Comparison of ENCODE assay signal across 8 cellular contexts in the genomic region with DNA sequence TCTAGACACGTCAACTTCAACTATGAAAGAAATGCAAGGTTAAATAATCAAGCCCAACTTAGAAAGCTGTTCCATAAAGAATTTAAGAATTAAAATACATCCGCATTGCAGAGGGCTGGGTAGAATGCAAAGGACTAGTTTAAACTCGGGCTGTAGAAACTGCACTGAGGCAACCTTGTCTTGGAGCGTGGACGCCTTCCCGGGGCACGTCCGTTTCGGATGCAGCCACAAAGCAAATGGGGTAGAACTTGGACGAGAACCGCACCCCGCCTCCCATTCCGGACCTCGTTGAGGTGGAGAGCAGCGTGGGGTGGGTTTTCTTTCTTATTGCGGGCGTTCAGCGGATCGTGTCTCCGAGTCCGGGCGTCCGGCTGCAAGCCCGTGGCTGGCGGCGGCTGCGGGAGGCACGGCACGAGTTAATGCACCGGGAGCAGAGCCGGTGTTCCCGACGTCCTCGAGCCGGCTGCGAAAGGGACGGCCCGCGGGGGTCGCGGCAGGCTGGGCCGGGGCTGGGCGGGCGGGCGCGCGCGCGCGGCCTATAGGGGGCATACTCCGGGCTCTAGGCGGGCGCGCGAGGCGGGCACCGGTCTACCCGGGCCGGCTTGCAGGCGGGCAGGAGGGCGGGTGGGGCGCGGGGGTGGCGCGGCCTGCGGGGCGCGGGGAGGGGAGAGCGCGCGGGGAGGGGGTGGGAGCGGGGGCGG. TPM values are rescaled to one million over a fixed set of nuclear protein-coding genes. Genes with fewer than 3 reads are reported as not detected.
DNase-seq lines count a peak whose midpoint lies in the region; ATAC-seq and TF ChIP-seq lines count a peak whose summit lies in the region.

No MANE protein-coding gene starts in this region.

- DNase-seq in GM06990 (ENCODE audit: extremely low read depth, insufficient read length): peak; percentile 67
- DNase-seq in NCI-H2227 treated with DMSO at 0.1 percent for 48 hours (lab: John Stamatoyannopoulos, UW): peak; percentile 24
- peak; percentile 76 for DNase-seq in activated T-cell treated with anti-CD3 and anti-CD28 coated beads, Interleukin-2, amount 50 U/mL, for 24 hours
- DNase-seq in erythroblast (lab: John Stamatoyannopoulos, UW): peak; percentile 86 to 91
- peak; percentile 50 for DNase-seq in myocyte (ENCODE audit: low read depth)
- peak; percentile 26 for DNase-seq in stimulated activated CD8-positive, alpha-beta memory T cell treated with anti-CD3 and anti-CD28 coated beads, Interleukin-7, amount 100 ng/mL, for 24 hours (ENCODE audit: low read depth)

- H3K27me3 ChIP-seq in GM06990 (replicated peaks; ENCODE audit: control insufficient read depth, insufficient read depth, low read length): no peaks in the 10 kb centered on the region

- peak overlapping the region; percentile 100 for H3K4me3 Mint-ChIP-seq in activated T-cell treated with anti-CD3 and anti-CD28 coated beads, Interleukin-2, amount 50 U/mL, for 24 hours

- peaks cover 62% of the 10 kb centered on the region for H3K36me3 Mint-ChIP-seq in activated T-cell treated with anti-CD3 and anti-CD28 coated beads, Interleukin-2, amount 50 U/mL, for 24 hours (ENCODE audit: low read depth)

- no peaks in the 10 kb centered on the region for H3K36me3 ChIP-seq in GM06990 (ENCODE audit: control insufficient read depth, insufficient read depth, low read length)

- peak overlapping the region; percentile 98 for H3K27ac Mint-ChIP-seq in activated T-cell treated with anti-CD3 and anti-CD28 coated beads, Interleukin-2, amount 50 U/mL, for 24 hours

- H3K27me3 Mint-ChIP-seq in activated T-cell treated with anti-CD3 and anti-CD28 coated beads, Interleukin-2, amount 50 U/mL, for 24 hours: no peaks in the 10 kb centered on the region

- ATAC-seq in HG02610 (IDR thresholded peaks at IDR 0.05; ENCODE audit: unreplicated experiment) (peak; percentile 6), GM18861 (IDR thresholded peaks at IDR 0.05; ENCODE audit: unreplicated experiment) (no peak)

- peak; percentile 63 for TF ChIP-seq POLR2A in erythroblast (IDR thresholded peaks at IDR 0.05; ENCODE audit: low read length)

- H3K4me1 Mint-ChIP-seq in activated T-cell treated with anti-CD3 and anti-CD28 coated beads, Interleukin-2, amount 50 U/mL, for 24 hours (ENCODE audit: low read depth): peaks cover 55% of the 10 kb centered on the region

- no peaks in the 10 kb centered on the region for H3K9me3 Mint-ChIP-seq in activated T-cell treated with anti-CD3 and anti-CD28 coated beads, Interleukin-2, amount 50 U/mL, for 24 hours

- peak overlapping the region; percentile 80 for H3K4me3 ChIP-seq in GM06990 (replicated peaks; ENCODE audit: low read depth, low read length)

- TF ChIP-seq CTCF in GM06990 (IDR thresholded peaks at IDR 0.05; ENCODE audit: insufficient read depth, low read length, poor library complexity, severe bottlenecking): no peak

RNA-seq across cellular contexts. Expression of gene JARID2, which starts 2.0 kb away (rescaled TPM):
- total RNA-seq in myocyte: 8.6 and 10.1 TPM in 2 replicates
- polyA plus RNA-seq in myocyte (2012): 2.4 TPM

Comparison
In these comparisons a context has a peak if more than half of its experiments do, and no peak if none do; other contexts are left out.
1. DNase-seq: peak in every context shown above with its lines; median percentile 88 in erythroblast; 76 in activated T-cell treated with anti-CD3 and anti-CD28 coated beads, Interleukin-2, amount 50 U/mL, for 24 hours; 67 in GM06990; 50 in myocyte; 26 in stimulated activated CD8-positive, alpha-beta memory T cell treated with anti-CD3 and anti-CD28 coated beads, Interleukin-7, amount 100 ng/mL, for 24 hours; 24 in NCI-H2227 treated with DMSO at 0.1 percent for 48 hours.